2 cellular contexts compared by ENCODE assay signal in genomic region chr12:112409064-112409905, GRCh38.
TF ChIP-seq lines count a peak whose summit lies in the region.

TSS of gene RPL6 (minus strand) at chr12:112409605. CDS start at chr12:112408656, 949 bp downstream.

TF ChIP-seq in HEK293, 187 proteins besides CTCF, POLR2A, EP300 and RAD21 (continued from another document and continues in another):
- TF ChIP-seq PRDM6 (tag by site-specific recombination; IDR thresholded peaks at IDR 0.05) (0 out of 2 replicates have a peak, but pooled peaks have one; percentile 13), ZNF610 (tag by site-specific recombination; IDR thresholded peaks at IDR 0.05; ENCODE audit: borderline replicate concordance) (peak; percentile 19; the same call in 1 of the 2 replicates), PRDM4 (tag by site-specific recombination; IDR thresholded peaks at IDR 0.05) (0 out of 2 replicates have a peak, but pooled peaks have one; percentile 23), ZNF843 (tag by site-specific recombination; IDR thresholded peaks at IDR 0.05) (0 out of 2 replicates have a peak, but pooled peaks have one; percentile 54), SP2 (tag by site-specific recombination; IDR thresholded peaks at IDR 0.05) (peak; percentile 73), ZNF558 (tag by site-specific recombination; IDR thresholded peaks at IDR 0.05) (0 out of 2 replicates have a peak, but pooled peaks have one; percentile 2), ZNF16 (tag by site-specific recombination; IDR thresholded peaks at IDR 0.05; ENCODE audit: low read depth) (no peak), ZNF596 (tag by site-specific recombination; IDR thresholded peaks at IDR 0.05) (no peak), FEZF1 (tag by site-specific recombination; IDR thresholded peaks at IDR 0.05) (no peak), ZNF324 (tag by site-specific recombination; IDR thresholded peaks at IDR 0.05) (peak; percentile 90), YY1 (tag by site-specific recombination; IDR thresholded peaks at IDR 0.05) (peak; percentile 53), ZNF426 (tag by site-specific recombination; IDR thresholded peaks at IDR 0.05) (no peak), ZNF776 (tag by site-specific recombination; IDR thresholded peaks at IDR 0.05; ENCODE audit: borderline replicate concordance) (no peak), ZBTB17 (tag by site-specific recombination; IDR thresholded peaks at IDR 0.05) (peak; percentile 86), ZNF266 (tag by site-specific recombination; IDR thresholded peaks at IDR 0.05; ENCODE audit: low read depth) (no peak), ZFP69B (tag by site-specific recombination; IDR thresholded peaks at IDR 0.05) (peak; percentile 52; the same call in 1 of the 2 replicates), MZF1 (tag by site-specific recombination; IDR thresholded peaks at IDR 0.05; ENCODE audit: borderline replicate concordance) (no peak)
- TF ChIP-seq, protein P1, sequence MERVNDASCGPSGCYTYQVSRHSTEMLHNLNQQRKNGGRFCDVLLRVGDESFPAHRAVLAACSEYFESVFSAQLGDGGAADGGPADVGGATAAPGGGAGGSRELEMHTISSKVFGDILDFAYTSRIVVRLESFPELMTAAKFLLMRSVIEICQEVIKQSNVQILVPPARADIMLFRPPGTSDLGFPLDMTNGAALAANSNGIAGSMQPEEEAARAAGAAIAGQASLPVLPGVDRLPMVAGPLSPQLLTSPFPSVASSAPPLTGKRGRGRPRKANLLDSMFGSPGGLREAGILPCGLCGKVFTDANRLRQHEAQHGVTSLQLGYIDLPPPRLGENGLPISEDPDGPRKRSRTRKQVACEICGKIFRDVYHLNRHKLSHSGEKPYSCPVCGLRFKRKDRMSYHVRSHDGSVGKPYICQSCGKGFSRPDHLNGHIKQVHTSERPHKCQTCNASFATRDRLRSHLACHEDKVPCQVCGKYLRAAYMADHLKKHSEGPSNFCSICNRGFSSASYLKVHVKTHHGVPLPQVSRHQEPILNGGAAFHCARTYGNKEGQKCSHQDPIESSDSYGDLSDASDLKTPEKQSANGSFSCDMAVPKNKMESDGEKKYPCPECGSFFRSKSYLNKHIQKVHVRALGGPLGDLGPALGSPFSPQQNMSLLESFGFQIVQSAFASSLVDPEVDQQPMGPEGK (tag by site-specific recombination; IDR thresholded peaks at IDR 0.05), result peak; percentile 43; the same call in 1 of the 2 replicates
- TF ChIP-seq, protein P2, sequence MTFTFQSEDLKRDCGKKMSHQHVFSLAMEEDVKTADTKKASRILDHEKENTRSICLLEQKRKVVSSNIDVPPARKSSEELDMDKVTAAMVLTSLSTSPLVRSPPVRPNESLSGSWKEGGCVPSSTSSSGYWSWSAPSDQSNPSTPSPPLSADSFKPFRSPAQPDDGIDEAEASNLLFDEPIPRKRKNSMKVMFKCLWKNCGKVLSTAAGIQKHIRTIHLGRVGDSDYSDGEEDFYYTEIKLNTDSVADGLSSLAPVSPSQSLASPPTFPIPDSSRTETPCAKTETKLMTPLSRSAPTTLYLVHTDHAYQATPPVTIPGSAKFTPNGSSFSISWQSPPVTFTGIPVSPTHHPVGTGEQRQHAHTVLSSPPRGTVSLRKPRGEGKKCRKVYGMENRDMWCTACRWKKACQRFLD (tag by site-specific recombination; IDR thresholded peaks at IDR 0.05), result no peak
- TF ChIP-seq, protein P3, sequence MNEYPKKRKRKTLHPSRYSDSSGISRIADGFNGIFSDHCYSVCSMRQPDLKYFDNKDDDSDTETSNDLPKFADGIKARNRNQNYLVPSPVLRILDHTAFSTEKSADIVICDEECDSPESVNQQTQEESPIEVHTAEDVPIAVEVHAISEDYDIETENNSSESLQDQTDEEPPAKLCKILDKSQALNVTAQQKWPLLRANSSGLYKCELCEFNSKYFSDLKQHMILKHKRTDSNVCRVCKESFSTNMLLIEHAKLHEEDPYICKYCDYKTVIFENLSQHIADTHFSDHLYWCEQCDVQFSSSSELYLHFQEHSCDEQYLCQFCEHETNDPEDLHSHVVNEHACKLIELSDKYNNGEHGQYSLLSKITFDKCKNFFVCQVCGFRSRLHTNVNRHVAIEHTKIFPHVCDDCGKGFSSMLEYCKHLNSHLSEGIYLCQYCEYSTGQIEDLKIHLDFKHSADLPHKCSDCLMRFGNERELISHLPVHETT (tag by site-specific recombination; IDR thresholded peaks at IDR 0.05), result peak; percentile 88

TF ChIP-seq in SK-N-SH treated with all-trans-retinoic acid at 6 μM for 48 hours, 23 proteins besides CTCF, POLR2A, EP300 and RAD21 (continued from another document):
- TF ChIP-seq, protein P1 (CRISPR knock-in tag; IDR thresholded peaks at IDR 0.05; ENCODE audit: borderline replicate concordance), result no peak
- TF ChIP-seq ZFP30 (CRISPR knock-in tag; IDR thresholded peaks at IDR 0.05), result no peak
- no peak for TF ChIP-seq OSR1 (CRISPR knock-in tag; IDR thresholded peaks at IDR 0.05)
- TF ChIP-seq SNAI2 (CRISPR knock-in tag; IDR thresholded peaks at IDR 0.05), result no peak
- no peak for TF ChIP-seq ISL1 (CRISPR knock-in tag; IDR thresholded peaks at IDR 0.05)
- TF ChIP-seq CSRNP3 (CRISPR knock-in tag; IDR thresholded peaks at IDR 0.05), result peak; percentile 11; the same call in 1 of the 2 replicates
- TF ChIP-seq, protein P4, sequence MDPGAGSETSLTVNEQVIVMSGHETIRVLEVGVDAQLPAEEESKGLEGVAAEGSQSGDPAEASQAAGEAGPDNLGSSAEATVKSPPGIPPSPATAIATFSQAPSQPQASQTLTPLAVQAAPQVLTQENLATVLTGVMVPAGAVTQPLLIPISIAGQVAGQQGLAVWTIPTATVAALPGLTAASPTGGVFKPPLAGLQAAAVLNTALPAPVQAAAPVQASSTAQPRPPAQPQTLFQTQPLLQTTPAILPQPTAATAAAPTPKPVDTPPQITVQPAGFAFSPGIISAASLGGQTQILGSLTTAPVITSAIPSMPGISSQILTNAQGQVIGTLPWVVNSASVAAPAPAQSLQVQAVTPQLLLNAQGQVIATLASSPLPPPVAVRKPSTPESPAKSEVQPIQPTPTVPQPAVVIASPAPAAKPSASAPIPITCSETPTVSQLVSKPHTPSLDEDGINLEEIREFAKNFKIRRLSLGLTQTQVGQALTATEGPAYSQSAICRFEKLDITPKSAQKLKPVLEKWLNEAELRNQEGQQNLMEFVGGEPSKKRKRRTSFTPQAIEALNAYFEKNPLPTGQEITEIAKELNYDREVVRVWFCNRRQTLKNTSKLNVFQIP (CRISPR knock-in tag; IDR thresholded peaks at IDR 0.05; ENCODE audit: borderline replicate concordance, low read depth), result no peak
- TF ChIP-seq ZNF8 (CRISPR knock-in tag; IDR thresholded peaks at IDR 0.05), result no peak
- no peak for TF ChIP-seq TOX (CRISPR knock-in tag; IDR thresholded peaks at IDR 0.05; ENCODE audit: borderline replicate concordance)
- no peak for TF ChIP-seq RARB (CRISPR knock-in tag; IDR thresholded peaks at IDR 0.05)
